ENCODE assay signal across 22 cellular contexts in genomic region chr12:107423531-107423930, GRCh38.
"Had no signal": no experiment of that assay in that cellular context is flagged by ENCODE, and none has a peak within 500 bp of the region (broad histone marks: within the 10 kb centered on the region; RNA-seq: fewer than 3 reads in every experiment).

No MANE protein-coding gene starts in this region.

- H3K4me3 Mint-ChIP-seq: IgD-negative memory B cell had no signal

- H3K27ac ChIP-seq: KMS-11, SJSA1, SK-N-MC had no signal

- H3K36me3 Mint-ChIP-seq: IgD-negative memory B cell had no signal

- H3K36me3 ChIP-seq: SJSA1 had no signal

- H3K9ac ChIP-seq: KMS-11 had no signal

- DNase-seq: Kasumi-1, MM.1S, NCI-H1092 treated with DMSO at 0.1 percent for 48 hours, NCI-H1436, NCI-H187, NCI-H2029, NCI-H2081 treated with DMSO at 0.1 percent for 48 hours, NCI-H2171, NCI-H226, NCI-H446, NCI-H510A, NCI-H524 treated with DMSO at 0.1 percent for 48 hours, NCI-H69, NCI-H774, Right ventricle myocardium superior, RPMI8226, SIG-M5 had no signal

- H3K27me3 ChIP-seq: SJSA1 had no signal

- H3K4me3 ChIP-seq: K562, SJSA1, SK-N-MC had no signal

- H3K4me1 ChIP-seq: SJSA1 had no signal

- H3K4me2 ChIP-seq: KMS-11 had no signal

- ATAC-seq: K562 had no signal

- H3K9me3 ChIP-seq: SJSA1 had no signal

- H3K27ac Mint-ChIP-seq: IgD-negative memory B cell had no signal
